In genomic region chr2:102301867-102302362, GRCh38 we compare ENCODE assay signal across 8 cellular contexts. TPM values are rescaled to one million over a fixed set of nuclear protein-coding genes. Genes with fewer than 3 reads are reported as not detected.
A peak's percentile ranks its signal among the peaks of the same experiment; 100 is the strongest.
DNase-seq lines count a peak whose midpoint lies in the region; ATAC-seq lines count a peak whose summit lies in the region.

No MANE protein-coding gene starts in this region.

- ATAC-seq in GM19372 (IDR thresholded peaks at IDR 0.05; ENCODE audit: low read depth, unreplicated experiment) (peak; percentile 97), HG03457 (IDR thresholded peaks at IDR 0.05; ENCODE audit: unreplicated experiment) (peak; percentile 95), esophagus mucosa (peak; percentile 54), HG02970 (IDR thresholded peaks at IDR 0.05; ENCODE audit: low FRiP score, unreplicated experiment) (no peak)
- peak; percentile 86 to 91 for ATAC-seq in activated CD4-positive, CD25-positive, alpha-beta regulatory T cell treated with anti-CD3 and anti-CD28 coated beads, Interleukin-2, amount 50 U/mL, for 24 hours

- DNase-seq in AML-193 (lab: John Stamatoyannopoulos, UW) = peak; percentile 61 to 75
- DNase-seq in stimulated activated CD4-positive, alpha-beta T cell treated with anti-CD3 and anti-CD28 coated beads, Interleukin-2, amount 100 ng/mL, for 4 hours (ENCODE audit: low read depth) = peak; percentile 35
- DNase-seq in cerebellar nuclear complex (lab: John Stamatoyannopoulos, UW) = no peak

RNA-seq across cellular contexts. Expression of gene IL1RL1, which starts 9.4 kb away (rescaled TPM):
- total RNA-seq in esophagus mucosa = 2.8 TPM

RNA-seq across cellular contexts. Expression of gene IL18R1, which starts 53.7 kb away (rescaled TPM):
- total RNA-seq in esophagus mucosa = 1.1 TPM

Comparison
In these comparisons a context has a peak if more than half of its experiments do, and no peak if none do; other contexts are left out.
1. DNase-seq: peak in AML-193 (2 of 2) and stimulated activated CD4-positive, alpha-beta T cell treated with anti-CD3 and anti-CD28 coated beads, Interleukin-2, amount 100 ng/mL, for 4 hours (single experiment); none in cerebellar nuclear complex (0 of 2).